In genomic region chr6:166259296-166259977, GRCh38 we compare ENCODE assay signal across 9 cellular contexts. TPM values are rescaled to one million over a fixed set of nuclear protein-coding genes. Genes with fewer than 3 reads are reported as not detected.
DNase-seq lines count a peak whose midpoint lies in the region; ATAC-seq lines count a peak whose summit lies in the region.
"Had no signal": no experiment of that assay in that cellular context is flagged by ENCODE, and none has a peak within 500 bp of the region (broad histone marks: within the 10 kb centered on the region; RNA-seq: fewer than 3 reads in every experiment).

No MANE protein-coding gene starts in this region.

- no peak overlapping the region for H3K4me3 Mint-ChIP-seq in activated CD8-positive, alpha-beta memory T cell treated with anti-CD3 and anti-CD28 coated beads, Interleukin-2, amount 10 ng/mL, durations not matched to agents 7 days and 5 days
- H3K4me3 Mint-ChIP-seq in stimulated activated naive CD8-positive, alpha-beta T cell treated with anti-CD3 and anti-CD28 coated beads, Interleukin-15, Interleukin-2, amounts not matched to agents 100 ng/mL and 50 ng/mL, for 24 hours, result peak overlapping the region; percentile 69

- no peaks in the 10 kb centered on the region for H3K36me3 Mint-ChIP-seq in activated CD8-positive, alpha-beta memory T cell treated with anti-CD3 and anti-CD28 coated beads, Interleukin-2, amount 10 ng/mL, durations not matched to agents 7 days and 5 days
- H3K36me3 Mint-ChIP-seq in stimulated activated naive CD8-positive, alpha-beta T cell treated with anti-CD3 and anti-CD28 coated beads, Interleukin-15, Interleukin-2, amounts not matched to agents 100 ng/mL and 50 ng/mL, for 24 hours (ENCODE audit: low read depth), result no peaks in the 10 kb centered on the region

- H3K9me3 Mint-ChIP-seq in activated CD8-positive, alpha-beta memory T cell treated with anti-CD3 and anti-CD28 coated beads, Interleukin-2, amount 10 ng/mL, durations not matched to agents 7 days and 5 days (ENCODE audit: low read depth), result no peaks in the 10 kb centered on the region
- H3K9me3 Mint-ChIP-seq in stimulated activated naive CD8-positive, alpha-beta T cell treated with anti-CD3 and anti-CD28 coated beads, Interleukin-15, Interleukin-2, amounts not matched to agents 100 ng/mL and 50 ng/mL, for 24 hours, result no peaks in the 10 kb centered on the region

- intact Hi-C loops in Right ventricle myocardium superior (cut with DNase I), result no loop called here

- H3K27ac Mint-ChIP-seq in activated CD8-positive, alpha-beta memory T cell treated with anti-CD3 and anti-CD28 coated beads, Interleukin-2, amount 10 ng/mL, durations not matched to agents 7 days and 5 days, result peak overlapping the region; percentile 63
- H3K27ac Mint-ChIP-seq in stimulated activated naive CD8-positive, alpha-beta T cell treated with anti-CD3 and anti-CD28 coated beads, Interleukin-15, Interleukin-2, amounts not matched to agents 100 ng/mL and 50 ng/mL, for 24 hours, result peak overlapping the region; percentile 84

- no peak for ATAC-seq in activated CD8-positive, alpha-beta memory T cell treated with anti-CD3 and anti-CD28 coated beads, Interleukin-2, amount 10 ng/mL, durations not matched to agents 7 days and 5 days
- ATAC-seq in Right ventricle myocardium superior (ENCODE audit: poor library complexity) (peak; percentile 81), GM21526 (IDR thresholded peaks at IDR 0.05; ENCODE audit: low FRiP score, unreplicated experiment) (no peak), GM21360 (IDR thresholded peaks at IDR 0.05; ENCODE audit: unreplicated experiment) (no peak)

- DNase-seq in activated CD8-positive, alpha-beta memory T cell treated with anti-CD3 and anti-CD28 coated beads, Interleukin-2, amount 10 ng/mL, durations not matched to agents 7 days and 5 days, result no peak
- DNase-seq in activated CD8-positive, alpha-beta memory T cell treated with anti-CD3 and anti-CD28 coated beads, Interleukin-2, amount 50 U/mL, for 48 hours, result no peak
- DNase-seq in NOMO-1 (lab: John Stamatoyannopoulos, UW; ENCODE audit: unreplicated experiment in 2 of 2), result peak; percentile 37 to 59
- DNase-seq in Right ventricle myocardium superior, result peak; percentile 65
- no peak for DNase-seq in SHP77 (lab: John Stamatoyannopoulos, UW)

- CTCF ChIA-PET in activated CD8-positive, alpha-beta memory T cell treated with anti-CD3 and anti-CD28 coated beads, Interleukin-2, amount 10 ng/mL, durations not matched to agents 7 days and 5 days (lab: Charles Lee), result interaction anchor here (1.2 to 1.4 kb wide), 4 partner anchors 8 to 24 kb away, joined by 3 read pairs; no protein-coding TSS in a partner anchor

- H3K4me1 Mint-ChIP-seq in activated CD8-positive, alpha-beta memory T cell treated with anti-CD3 and anti-CD28 coated beads, Interleukin-2, amount 10 ng/mL, durations not matched to agents 7 days and 5 days, result peaks cover 30% of the 10 kb centered on the region
- peaks cover 46% of the 10 kb centered on the region for H3K4me1 Mint-ChIP-seq in stimulated activated naive CD8-positive, alpha-beta T cell treated with anti-CD3 and anti-CD28 coated beads, Interleukin-15, Interleukin-2, amounts not matched to agents 100 ng/mL and 50 ng/mL, for 24 hours (ENCODE audit: low read depth)

- H3K27me3 Mint-ChIP-seq in activated CD8-positive, alpha-beta memory T cell treated with anti-CD3 and anti-CD28 coated beads, Interleukin-2, amount 10 ng/mL, durations not matched to agents 7 days and 5 days, result peaks cover 34% of the 10 kb centered on the region
- peaks cover 14% of the 10 kb centered on the region for H3K27me3 Mint-ChIP-seq in stimulated activated naive CD8-positive, alpha-beta T cell treated with anti-CD3 and anti-CD28 coated beads, Interleukin-15, Interleukin-2, amounts not matched to agents 100 ng/mL and 50 ng/mL, for 24 hours

RNA-seq across cellular contexts. Expression of gene PRR18, which starts 48.8 kb away (rescaled TPM):
- not detected for total RNA-seq in activated CD8-positive, alpha-beta memory T cell treated with anti-CD3 and anti-CD28 coated beads, Interleukin-2, amount 10 ng/mL, durations not matched to agents 7 days and 5 days
- not detected for total RNA-seq in Right ventricle myocardium superior
- total RNA-seq: ascending aorta had no signal

Comparison
In these comparisons a context has a peak if more than half of its experiments do, and no peak if none do; other contexts are left out.
1. DNase-seq: peak in NOMO-1 (2 of 2) and Right ventricle myocardium superior (single experiment); none in activated CD8-positive, alpha-beta memory T cell treated with anti-CD3 and anti-CD28 coated beads, Interleukin-2, amount 10 ng/mL, durations not matched to agents 7 days and 5 days (single experiment), activated CD8-positive, alpha-beta memory T cell treated with anti-CD3 and anti-CD28 coated beads, Interleukin-2, amount 50 U/mL, for 48 hours (single experiment) and SHP77 (0 of 2).